ENCODE assay signal across 24 cellular contexts in genomic region chr5:68048529-68048928, GRCh38.
"Had no signal": no experiment of that assay in that cellular context is flagged by ENCODE, and none has a peak within 500 bp of the region (broad histone marks: within the 10 kb centered on the region; RNA-seq: fewer than 3 reads in every experiment).

No MANE protein-coding gene starts in this region.

- H3K27ac Mint-ChIP-seq: activated CD8-positive, alpha-beta T cell treated with anti-CD3 and anti-CD28 coated beads for 36 hours; activated naive CD4-positive, alpha-beta T cell treated with anti-CD3 and anti-CD28 coated beads, Interleukin-2, amount 50 U/mL, for 72 hours; activated naive CD8-positive, alpha-beta T cell treated with anti-CD3 and anti-CD28 coated beads, Interleukin-2, amount 50 U/mL, for 24 hours had no signal

- H3K4me3 Mint-ChIP-seq: activated CD8-positive, alpha-beta T cell treated with anti-CD3 and anti-CD28 coated beads for 36 hours; activated naive CD8-positive, alpha-beta T cell treated with anti-CD3 and anti-CD28 coated beads, Interleukin-2, amount 50 U/mL, for 24 hours; activated T-cell treated with anti-CD3 and anti-CD28 coated beads, Interleukin-2, amount 50 U/mL, for 4 hours; brain; central memory CD8-positive, alpha-beta T cell had no signal

- DNase-seq: activated CD4-positive, alpha-beta T cell treated with anti-CD3 and anti-CD28 coated beads for 4 hours; activated CD8-positive, alpha-beta T cell treated with anti-CD3 and anti-CD28 coated beads for 36 hours; activated effector memory CD4-positive, alpha-beta T cell treated with anti-CD3 and anti-CD28 coated beads, Interleukin-2, amount 50 U/mL, for 16 hours; activated naive CD4-positive, alpha-beta T cell treated with Interleukin-2 at 50 U/mL for 16 hours; activated naive CD8-positive, alpha-beta T cell treated with anti-CD3 and anti-CD28 coated beads, Interleukin-2, amount 50 U/mL, for 24 hours; activated T-cell treated with anti-CD3 and anti-CD28 coated beads, Interleukin-2, amount 50 U/mL, for 4 hours; amniotic stem cell; MG63; NCI-H1105; NCI-H1436; NCI-H2029 treated with DMSO at 0.1 percent for 48 hours; NCI-H345; NCI-H510A; NCI-H526 treated with DMSO at 0.1 percent for 48 hours; NCI-H82; RPMI8226; SK-N-SH; T-helper 1 cell; WERI-Rb-1 had no signal

- H3K9me3 Mint-ChIP-seq: central memory CD8-positive, alpha-beta T cell had no signal

- ATAC-seq: activated CD4-positive, CD25-positive, alpha-beta regulatory T cell treated with anti-CD3 and anti-CD28 coated beads, Interleukin-2, amount 50 U/mL, for 24 hours; activated CD8-positive, alpha-beta T cell treated with anti-CD3 and anti-CD28 coated beads for 36 hours; activated naive CD4-positive, alpha-beta T cell treated with anti-CD3 and anti-CD28 coated beads, Interleukin-2, amount 50 U/mL, for 72 hours; activated naive CD8-positive, alpha-beta T cell treated with anti-CD3 and anti-CD28 coated beads, Interleukin-2, amount 50 U/mL, for 24 hours; activated T-cell treated with anti-CD3 and anti-CD28 coated beads, Interleukin-2, amount 50 U/mL, for 4 hours; Right ventricle myocardium inferior had no signal

- H3K4me1 Mint-ChIP-seq: activated naive CD8-positive, alpha-beta T cell treated with anti-CD3 and anti-CD28 coated beads, Interleukin-2, amount 50 U/mL, for 24 hours; central memory CD8-positive, alpha-beta T cell had no signal

- H3K36me3 Mint-ChIP-seq: brain had no signal
